Comparison of ENCODE assay signal across 23 cellular contexts in genomic region chr6:72595812-72596211, GRCh38.
DNase-seq lines count a peak whose midpoint lies in the region; ATAC-seq and TF ChIP-seq lines count a peak whose summit lies in the region.
"Had no signal": no experiment of that assay in that cellular context is flagged by ENCODE, and none has a peak within 500 bp of the region (broad histone marks: within the 10 kb centered on the region; RNA-seq: fewer than 3 reads in every experiment).

No MANE protein-coding gene starts in this region.

- H4K20me1 ChIP-seq in MM.1S (ENCODE audit: insufficient read depth, low read length): no peaks in the 10 kb centered on the region

- no peak for TF ChIP-seq CTCF in MM.1S (IDR thresholded peaks at IDR 0.05; ENCODE audit: low read length)

- peak; percentile 56 for ATAC-seq in GM18520 (IDR thresholded peaks at IDR 0.05; ENCODE audit: unreplicated experiment)
- ATAC-seq in GM19463 (IDR thresholded peaks at IDR 0.05; ENCODE audit: unreplicated experiment): peak; percentile 67
- ATAC-seq in HG03064 (IDR thresholded peaks at IDR 0.05; ENCODE audit: low read depth, unreplicated experiment): peak; percentile 93
- no peak for ATAC-seq in HG02840 (IDR thresholded peaks at IDR 0.05; ENCODE audit: low FRiP score, unreplicated experiment)
- ATAC-seq: activated CD4-positive, alpha-beta T cell treated with anti-CD3 and anti-CD28 coated beads for 36 hours; T-helper 17 cell had no signal

- no peaks in the 10 kb centered on the region for H3K9me3 ChIP-seq in MM.1S (replicated peaks; ENCODE audit: insufficient read depth, low read length)
- H3K9me3 ChIP-seq: sigmoid colon, upper lobe of left lung had no signal

- H3K79me2 ChIP-seq in MM.1S (ENCODE audit: low read length): no peaks in the 10 kb centered on the region

- no peaks in the 10 kb centered on the region for H3K36me3 ChIP-seq in MM.1S (replicated peaks; ENCODE audit: insufficient read depth, low read length)
- H3K36me3 ChIP-seq: neural progenitor cell, sigmoid colon, upper lobe of left lung had no signal

- H3F3A ChIP-seq in MM.1S (ENCODE audit: insufficient read depth, low read length): no peaks in the 10 kb centered on the region

- H3K4me3 ChIP-seq in MM.1S (ENCODE audit: low read length): no peak overlapping the region
- H3K4me3 ChIP-seq: lung, neural progenitor cell, sigmoid colon, upper lobe of left lung had no signal

- H3K9me2 ChIP-seq in MM.1S (replicated peaks; ENCODE audit: insufficient read depth, low read length): no peaks in the 10 kb centered on the region

- H3K27me3 ChIP-seq in MM.1S (replicated peaks; ENCODE audit: insufficient read depth, low read length): no peaks in the 10 kb centered on the region
- H3K27me3 ChIP-seq: neural progenitor cell, sigmoid colon, upper lobe of left lung had no signal

- H3K27ac ChIP-seq in MM.1S (ENCODE audit: low read length): no peak overlapping the region
- H3K27ac ChIP-seq: neural progenitor cell, sigmoid colon, upper lobe of left lung had no signal

- DNase-seq in MM.1S: peak; percentile 28
- DNase-seq in GM03348 (ENCODE audit: low spot score): no peak
- no peak for DNase-seq in activated naive CD4-positive, alpha-beta T cell (lab: John Stamatoyannopoulos, UW)
- DNase-seq in NCI-H524 (lab: John Stamatoyannopoulos, UW): no peak
- DNase-seq: activated CD4-positive, alpha-beta T cell treated with anti-CD3 and anti-CD28 coated beads for 36 hours; activated CD8-positive, alpha-beta memory T cell treated with anti-CD3 and anti-CD28 coated beads for 24 hours; activated naive CD4-positive, alpha-beta T cell treated with Interleukin-2 at 50 U/mL for 16 hours; activated T-cell treated with anti-CD3 and anti-CD28 coated beads, Interleukin-2, amount 50 U/mL, for 24 hours; amniotic stem cell; cortex of kidney; kidney; NCI-H1417 treated with DMSO at 0.1 percent for 48 hours; NCI-H2107; NCI-H510A treated with DMSO at 0.1 percent for 48 hours; sigmoid colon; T-helper 17 cell; upper lobe of left lung had no signal

- no peak overlapping the region for H3K9ac ChIP-seq in MM.1S (ENCODE audit: low read length)
- H3K9ac ChIP-seq: neural progenitor cell had no signal

- no peaks in the 10 kb centered on the region for H3K4me1 ChIP-seq in MM.1S (ENCODE audit: low read length)
- H3K4me1 ChIP-seq: neural progenitor cell, sigmoid colon, upper lobe of left lung had no signal

- no peak overlapping the region for H2AFZ ChIP-seq in MM.1S (ENCODE audit: low read length)
- H2AFZ ChIP-seq: neural progenitor cell had no signal

- H3K4me2 ChIP-seq in MM.1S (ENCODE audit: low read depth, low read length): no peak overlapping the region
- H3K4me2 ChIP-seq: neural progenitor cell had no signal
